8 cellular contexts compared by ENCODE assay signal in the genomic region with DNA sequence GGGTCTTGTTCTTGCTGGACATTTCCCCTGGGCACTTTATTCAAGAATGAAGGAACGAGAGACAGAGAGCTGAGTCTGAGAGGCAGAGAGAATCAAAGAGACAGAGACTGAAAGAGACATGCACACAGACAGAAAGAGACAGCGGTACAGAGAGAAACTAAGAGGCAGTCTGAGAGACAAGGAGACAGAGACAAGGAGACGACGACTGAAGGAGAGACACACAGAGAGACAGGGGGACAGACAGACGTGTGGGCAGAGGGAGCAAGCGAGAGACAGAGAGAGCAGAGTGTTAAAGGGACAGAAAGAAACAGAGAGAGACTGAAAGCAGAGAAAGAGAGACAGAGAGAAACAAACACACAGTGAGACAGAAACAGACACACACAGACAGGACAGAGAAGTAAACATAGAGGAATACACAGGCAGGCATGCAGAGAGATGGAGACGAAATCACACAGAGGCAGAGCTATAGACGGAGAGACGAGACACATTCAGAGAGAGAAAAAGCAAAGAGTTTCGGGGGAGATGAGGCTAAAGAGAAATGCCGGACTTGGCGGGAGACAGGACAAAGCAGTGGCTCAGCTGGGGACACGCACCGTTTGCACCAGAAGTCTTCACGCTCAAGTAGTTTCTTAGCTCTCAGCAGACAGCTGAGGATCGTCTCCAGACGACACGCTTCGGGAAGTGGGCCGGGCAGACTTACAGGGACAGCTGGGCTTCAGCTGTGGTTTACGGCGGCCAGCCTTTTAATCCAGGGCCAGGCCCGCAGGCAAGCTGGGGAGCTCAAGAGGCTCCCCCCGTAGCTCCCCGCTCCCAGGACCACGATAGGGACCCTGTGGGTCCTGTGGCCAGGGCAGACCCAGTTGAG. TPM values are rescaled to one million over a fixed set of nuclear protein-coding genes. Genes with fewer than 3 reads are reported as not detected.
A peak's percentile ranks its signal among the peaks of the same experiment; 100 is the strongest.
DNase-seq lines count a peak whose midpoint lies in the region; ATAC-seq, FAIRE-seq and TF ChIP-seq lines count a peak whose summit lies in the region.
"Had no signal": no experiment of that assay in that cellular context is flagged by ENCODE, and none has a peak within 500 bp of the region (broad histone marks: within the 10 kb centered on the region; RNA-seq: fewer than 3 reads in every experiment).

No MANE protein-coding gene starts in this region.

- POLR2A ChIA-PET in HepG2 (lab: Yijun Ruan, JAX), result interaction anchor here (1.5 to 3.3 kb wide), 3 partner anchors 10 to 57 kb away, joined by 5 to 51 read pairs (median 35); no protein-coding TSS in a partner anchor

- H3K4me3 ChIP-seq in HepG2 (replicated peaks in 1 of 3; ENCODE audit: insufficient read depth in 1 of 3, low read depth in 2 of 3, low read length in 3 of 3), result no peak overlapping the region

- no peak for TF ChIP-seq RAD21 in HepG2 (CRISPR knock-in tag; IDR thresholded peaks at IDR 0.05)

- in situ Hi-C loops in HepG2 (cut with HindIII; ENCODE audit: extremely low pct_ligation_motif_present, low pct_unique_long_range_greater_than_20kb), result no loop called here

- no peak for TF ChIP-seq POLR2A in HepG2 (IDR thresholded peaks at IDR 0.05; ENCODE audit: insufficient read depth in 1 of 2, low read depth in 2 of 2, low read length in 2 of 2)

- peaks cover 1% of the 10 kb centered on the region for H3K36me3 Mint-ChIP-seq in type B pancreatic cell

- H3K4me3 Mint-ChIP-seq in type B pancreatic cell, result peak overlapping the region; percentile 24

- FAIRE-seq in HepG2 (lab: Jason Lieb, UNC), result no peak
- FAIRE-seq in urothelium cell line (lab: Jason Lieb, UNC), result no peak

- no peak for TF ChIP-seq EP300 in HepG2 (IDR thresholded peaks at IDR 0.05; ENCODE audit: low read depth in 2 of 2, low read length in 2 of 2)
- TF ChIP-seq EP300 in HepG2 (CRISPR knock-in tag; IDR thresholded peaks at IDR 0.05; ENCODE audit: borderline replicate concordance), result no peak

- H3K9ac ChIP-seq in HepG2 (ENCODE audit: insufficient read depth, low read depth, low read length), result no peak overlapping the region

- H3K79me2 ChIP-seq in HepG2 (ENCODE audit: insufficient read depth, low read length), result no peaks in the 10 kb centered on the region

- H3K27ac Mint-ChIP-seq in type B pancreatic cell, result peak overlapping the region; percentile 8

- H3K4me1 ChIP-seq in HepG2 (ENCODE audit: insufficient read depth, low read length), result peaks cover 45% of the 10 kb centered on the region

- no peak overlapping the region for H3K4me2 ChIP-seq in HepG2 (ENCODE audit: low read depth, low read length)

- peaks cover 8% of the 10 kb centered on the region for H3K9me3 Mint-ChIP-seq in type B pancreatic cell

- H3K4me1 Mint-ChIP-seq in type B pancreatic cell (ENCODE audit: unreplicated experiment), result peaks cover 41% of the 10 kb centered on the region

- H3K27ac ChIP-seq in caudate nucleus (ENCODE audit: low read depth, low read length) (peak overlapping the region; percentile 46), HepG2 (ENCODE audit: extremely low read length, insufficient read depth, low read length) (no peak overlapping the region)

- no peak overlapping the region for H2AFZ ChIP-seq in HepG2 (ENCODE audit: low read length)

- TF ChIP-seq CTCF in HepG2 (CRISPR knock-in tag; IDR thresholded peaks at IDR 0.05) (no peak), type B pancreatic cell (conservative IDR thresholded peaks at IDR 0.05) (no peak)

- WGBS in HepG2 (ENCODE audit: low lambda C conversion rate), result 88% methylated on average over 15 of the region's 26 CpGs

- H3K9me3 ChIP-seq in HepG2 (ENCODE audit: low read length), result peaks cover 7% of the 10 kb centered on the region; the same call in 1 of the 2 replicates

- CTCF ChIA-PET in HepG2 (lab: Yijun Ruan, JAX; ENCODE audit: low intra/inter-chr PET ratio, low total read pairs), result no interaction called here

- peaks cover 13% of the 10 kb centered on the region for H3K27me3 Mint-ChIP-seq in type B pancreatic cell

- intact Hi-C loops in HepG2 (cut with micrococcal nuclease; ENCODE audit: unreplicated experiment), result no loop called here

- BruUV-seq in HepG2 (replicated peaks; lab: Mats Ljungman, UMichigan), result no TSS peak

- ATAC-seq in HepG2 (peak; percentile 44), HG03196 (IDR thresholded peaks at IDR 0.05; ENCODE audit: unreplicated experiment) (no peak)

- DNase-seq in MV-4-11 (lab: John Stamatoyannopoulos, UW) (peak; percentile 34), caudate nucleus (lab: John Stamatoyannopoulos, UW) (peak in 8 of 61 donors; percentile 16 to 57 (median 22)), HepG2 (ENCODE audit: low spot score) (no peak), type B pancreatic cell (ENCODE audit: extremely low spot score, unreplicated experiment) (no peak), NCI-H1048 (lab: John Stamatoyannopoulos, UW) (no peak), urothelium cell line (ENCODE audit: low spot score) (no peak)
- DNase-seq: stimulated activated CD4-positive, alpha-beta T cell treated with anti-CD3 and anti-CD28 coated beads, Interleukin-2, amount 100 ng/mL, for 48 hours had no signal

- H4K20me1 ChIP-seq in HepG2 (ENCODE audit: insufficient read depth, low read length), result no peaks in the 10 kb centered on the region

- H3K36me3 ChIP-seq in HepG2 (replicated peaks in 1 of 2; ENCODE audit: control insufficient read depth in 1 of 2, insufficient read depth in 2 of 2, low read length in 2 of 2), result no peaks in the 10 kb centered on the region

- no peaks in the 10 kb centered on the region for H3K27me3 ChIP-seq in HepG2 (ENCODE audit: control insufficient read depth in 1 of 2, insufficient read depth in 2 of 2, low read length in 2 of 2)

TF ChIP-seq in HepG2, 621 proteins besides CTCF, POLR2A, EP300 and RAD21:
- TF ChIP-seq FOXK2 (IDR thresholded peaks at IDR 0.05) (0 out of 2 replicates have a peak, but pooled peaks have one; percentile 16), CCAR2 (optimal IDR thresholded peaks at IDR 0.05; ENCODE audit: low read depth, low read length) (no peak)

RNA-seq across cellular contexts. Expression of a gene that starts 56.0 kb away (rescaled TPM):
- total RNA-seq in HepG2 (2016; rRNA removed; fragmentation: Illumina TruSeq; extraction: Trizol) (104 and 105 TPM in 2 replicates), type B pancreatic cell (ENCODE audit: low replicate concordance) (91.0 and 95.9 TPM in 2 replicates)
- total RNA-seq in HepG2 (2016; cell fraction: cytosol; rRNA removed; fragmentation: Illumina TruSeq; extraction: Trizol; ENCODE audit: low read depth), result 40.0 and 44.2 TPM in 2 replicates
- total RNA-seq in HepG2 (2016; cell fraction: insoluble cytoplasmic fraction; rRNA removed; fragmentation: Illumina TruSeq; extraction: Trizol), result 102 and 106 TPM in 2 replicates
- total RNA-seq in HepG2 (2016; cell fraction: membrane; rRNA removed; fragmentation: Illumina TruSeq; extraction: Trizol), result 33.5 and 37.5 TPM in 2 replicates
- 208 and 219 TPM in 2 replicates for total RNA-seq in HepG2 (2016; cell fraction: nucleus; rRNA removed; fragmentation: Illumina TruSeq; extraction: Trizol)
- 30.4 and 30.5 TPM in 2 replicates for polyA plus RNA-seq in HepG2 (2011; rRNA removed)
- 7.7 and 13.1 TPM in 2 replicates for polyA plus RNA-seq in HepG2 (2011; cell fraction: cytosol; rRNA removed)
- polyA plus RNA-seq in HepG2 (2011; cell fraction: nucleus; rRNA removed), result 38.0 and 75.0 TPM in 2 replicates
- polyA plus RNA-seq in HepG2 (2012), result 34.1 and 38.3 TPM in 2 replicates
- polyA plus RNA-seq in HepG2 (2016; cell fraction: cytosol; fragmentation: Illumina TruSeq; extraction: Trizol; ENCODE audit: low read depth), result 3.7 and 3.9 TPM in 2 replicates
- polyA plus RNA-seq in HepG2 (2016; cell fraction: insoluble cytoplasmic fraction; fragmentation: Illumina TruSeq; extraction: Trizol; ENCODE audit: low read depth), result 67.8 and 68.9 TPM in 2 replicates
- polyA plus RNA-seq in HepG2 (2016; cell fraction: membrane; fragmentation: Illumina TruSeq; extraction: Trizol; ENCODE audit: low read depth), result 10.5 and 12.7 TPM in 2 replicates
- polyA plus RNA-seq in HepG2 (2016; cell fraction: nucleus; fragmentation: Illumina TruSeq; extraction: Trizol; ENCODE audit: insufficient read depth, low read depth), result 110 and 123 TPM in 2 replicates
- 42.3 and 46.0 TPM in 2 replicates for polyA minus RNA-seq in HepG2 (2011; rRNA and poly(A)+ RNA removed; ENCODE audit: low replicate concordance)
- polyA minus RNA-seq in HepG2 (2011; cell fraction: cytosol; rRNA and poly(A)+ RNA removed), result 23.2 and 29.7 TPM in 2 replicates
- polyA minus RNA-seq in HepG2 (2011; cell fraction: nucleus; rRNA and poly(A)+ RNA removed), result 241 and 244 TPM in 2 replicates
